In genomic region chr19:45955905-45956608, GRCh38 we compare ENCODE assay signal across 2 cellular contexts.
TF ChIP-seq lines count a peak whose summit lies in the region.

No MANE protein-coding gene starts in this region.

TF ChIP-seq in A549, 52 proteins besides CTCF, POLR2A, EP300 and RAD21:
- no peak for TF ChIP-seq ZFP36 (IDR thresholded peaks at IDR 0.05; ENCODE audit: borderline replicate concordance, partially characterized antibody)
- no peak for TF ChIP-seq PHF8 (IDR thresholded peaks at IDR 0.05; ENCODE audit: borderline replicate concordance, low read depth)
- TF ChIP-seq MAX (IDR thresholded peaks at IDR 0.05), result peak; percentile 51; the same call in 1 of the 2 replicates
- no peak for TF ChIP-seq FOSL2 (IDR thresholded peaks at IDR 0.05)
- TF ChIP-seq FOSL2 (CRISPR knock-in tag; IDR thresholded peaks at IDR 0.05), result peak; percentile 22; the same call in 1 of the 2 replicates
- TF ChIP-seq EHF (CRISPR knock-in tag; IDR thresholded peaks at IDR 0.05), result no peak
- no peak for TF ChIP-seq RNF2 (IDR thresholded peaks at IDR 0.05; ENCODE audit: borderline replicate concordance, low read depth)

TF ChIP-seq in SK-N-SH treated with all-trans-retinoic acid at 6 μM for 48 hours, 23 proteins besides CTCF, POLR2A, EP300 and RAD21:
- TF ChIP-seq OSR1 (CRISPR knock-in tag; IDR thresholded peaks at IDR 0.05) (no peak), TOX (CRISPR knock-in tag; IDR thresholded peaks at IDR 0.05; ENCODE audit: borderline replicate concordance) (no peak)
